ENCODE assay signal across 18 cellular contexts in the genomic region with DNA sequence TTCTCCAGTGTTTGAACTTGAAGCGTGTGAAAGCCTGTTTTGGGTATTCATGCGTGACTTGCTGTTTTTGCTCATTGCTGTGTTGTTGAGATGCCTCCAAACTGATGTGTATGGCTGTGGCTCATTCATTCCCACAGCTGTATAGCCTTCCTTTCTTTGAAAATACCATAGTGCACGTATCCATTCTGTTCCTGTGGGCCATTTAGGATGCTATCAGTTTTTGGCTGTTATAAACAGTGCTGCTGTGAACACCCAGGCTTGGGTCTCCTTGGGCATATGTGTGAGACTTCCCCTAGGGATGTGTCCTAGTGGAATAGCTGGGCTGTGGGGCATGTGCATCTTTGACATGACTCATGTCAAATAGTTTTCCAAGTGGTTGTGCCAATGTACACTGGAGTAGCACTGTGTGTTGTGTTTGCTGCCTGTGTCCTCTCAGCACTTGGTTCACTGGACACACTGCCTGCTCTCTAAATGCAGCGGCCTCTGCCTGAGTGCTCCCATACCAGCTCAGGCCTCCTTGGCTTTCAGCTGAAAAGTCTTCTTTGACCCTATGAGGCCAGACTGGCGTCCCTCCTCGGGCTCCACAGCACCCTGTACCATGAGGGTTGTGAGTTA.
DNase-seq lines count a peak whose midpoint lies in the region; ATAC-seq and TF ChIP-seq lines count a peak whose summit lies in the region.
"Had no signal": no experiment of that assay in that cellular context is flagged by ENCODE, and none has a peak within 500 bp of the region (broad histone marks: within the 10 kb centered on the region; RNA-seq: fewer than 3 reads in every experiment).

No MANE protein-coding gene starts in this region.

- H2AFZ ChIP-seq in mammary epithelial cell (ENCODE audit: low read depth, low read length), result no peak overlapping the region

- intact Hi-C loops in natural killer cell (cut with micrococcal nuclease), result no loop called here
- intact Hi-C loops in mammary epithelial cell (cut with micrococcal nuclease), result no loop called here

- WGBS in mammary epithelial cell (ENCODE audit: low coverage, missing lambda C conversion rate), result 71% methylated on average over 6 of the region's 6 CpGs

- DNase-seq in natural killer cell treated with Interleukin-12 subunit alpha and Interleukin-12 subunit beta and Interleukin-15 and Interleukin-18, amount 100 ng/mL, for 72 hours (ENCODE audit: low spot score), result peak; percentile 23
- DNase-seq in natural killer cell, result no peak
- DNase-seq in mammary epithelial cell, result peak; percentile 8
- DNase-seq in islet precursor cell, result peak; percentile 43
- DNase-seq in NCI-H1436 treated with DMSO at 0.1 percent for 48 hours (lab: John Stamatoyannopoulos, UW), result no peak
- no peak for DNase-seq in NCI-H774 (lab: John Stamatoyannopoulos, UW)
- no peak for DNase-seq in stimulated activated CD8-positive, alpha-beta memory T cell treated with anti-CD3 and anti-CD28 coated beads, Interleukin-4, amount 100 ng/mL, for 48 hours
- DNase-seq: activated CD4-positive, alpha-beta T cell treated with anti-CD3 and anti-CD28 coated beads, Interleukin-2, amount 50 U/mL, for 4 hours; activated effector memory CD4-positive, alpha-beta T cell treated with Interleukin-2 at 50 U/mL for 16 hours; left lung; NCI-H1417 treated with DMSO at 0.1 percent for 48 hours; right lobe of liver; SK-N-SH; stimulated activated naive B cell treated with anti-CD40 and anti-IgM and Interleukin-4, amounts not matched to agents 10 μg/mL and 1 μg/mL and 100 μg/mL, for 72 hours; uterus had no signal

- peak in 1 of 2 donors; percentile 5 for ATAC-seq in natural killer cell treated with Interleukin-12 subunit alpha and Interleukin-12 subunit beta and Interleukin-15 and Interleukin-18, amount 100 ng/mL, for 72 hours
- ATAC-seq in natural killer cell, result no peak
- ATAC-seq in HG03280 (IDR thresholded peaks at IDR 0.05; ENCODE audit: unreplicated experiment), result no peak
- ATAC-seq: left lung; stimulated activated naive B cell treated with anti-CD40 and anti-IgM and Interleukin-4, amounts not matched to agents 10 μg/mL and 1 μg/mL and 100 μg/mL, for 72 hours had no signal

- no peaks in the 10 kb centered on the region for H3K36me3 Mint-ChIP-seq in natural killer cell treated with Interleukin-12 subunit alpha and Interleukin-12 subunit beta and Interleukin-15 and Interleukin-18, amount 100 ng/mL, for 72 hours
- no peaks in the 10 kb centered on the region for H3K36me3 Mint-ChIP-seq in natural killer cell

- TF ChIP-seq CTCF in natural killer cell (IDR thresholded peaks at IDR 0.05) (no peak), mammary epithelial cell (conservative IDR thresholded peaks at IDR 0.05 in 1 of 2, IDR thresholded peaks at IDR 0.05 in 1 of 2; ENCODE audit: extremely low read depth in 1 of 2, insufficient read depth in 1 of 2, low read depth in 1 of 2, low read length in 2 of 2) (no peak)

- H3K27me3 ChIP-seq in mammary epithelial cell (ENCODE audit: insufficient read depth, low read length), result peaks cover 4% of the 10 kb centered on the region
- H3K27me3 ChIP-seq: ascending aorta, left lung, right lobe of liver had no signal

- dilution Hi-C loops in mammary epithelial cell (cut with HindIII; ENCODE audit: low sequenced_read_pairs), result no loop called here

- H3K79me2 ChIP-seq in mammary epithelial cell (ENCODE audit: insufficient read depth, low read length), result no peaks in the 10 kb centered on the region

- no peak overlapping the region for H3K9ac ChIP-seq in mammary epithelial cell (ENCODE audit: insufficient read depth, low read length)
- H3K9ac ChIP-seq: SK-N-SH had no signal

- H3K4me3 ChIP-seq in mammary epithelial cell (replicated peaks in 1 of 3; ENCODE audit: insufficient read depth in 1 of 3, low read depth in 2 of 3, low read length in 3 of 3), result no peak overlapping the region
- H3K4me3 ChIP-seq: ascending aorta, left lung, right lobe of liver, uterus had no signal

- CTCF ChIA-PET in mammary epithelial cell (lab: Charles Lee; ENCODE audit: low non-redundant PET), result no interaction called here

- no peaks in the 10 kb centered on the region for H3K9me3 Mint-ChIP-seq in natural killer cell treated with Interleukin-12 subunit alpha and Interleukin-12 subunit beta and Interleukin-15 and Interleukin-18, amount 100 ng/mL, for 72 hours
- no peaks in the 10 kb centered on the region for H3K9me3 Mint-ChIP-seq in natural killer cell
- H3K9me3 Mint-ChIP-seq: stimulated activated naive B cell treated with anti-CD40 and anti-IgM and Interleukin-4, amounts not matched to agents 10 μg/mL and 1 μg/mL and 100 μg/mL, for 72 hours had no signal

- BruUV-seq in mammary epithelial cell (replicated peaks; lab: Mats Ljungman, UMichigan), result no TSS peak

- no peak overlapping the region for H3K27ac Mint-ChIP-seq in natural killer cell treated with Interleukin-12 subunit alpha and Interleukin-12 subunit beta and Interleukin-15 and Interleukin-18, amount 100 ng/mL, for 72 hours
- no peak overlapping the region for H3K27ac Mint-ChIP-seq in natural killer cell
- H3K27ac Mint-ChIP-seq: nephron; stimulated activated naive B cell treated with anti-CD40 and anti-IgM and Interleukin-4, amounts not matched to agents 10 μg/mL and 1 μg/mL and 100 μg/mL, for 72 hours had no signal

- H4K20me1 ChIP-seq in mammary epithelial cell (ENCODE audit: insufficient read depth, low read length), result no peaks in the 10 kb centered on the region

- H3K4me1 Mint-ChIP-seq in natural killer cell treated with Interleukin-12 subunit alpha and Interleukin-12 subunit beta and Interleukin-15 and Interleukin-18, amount 100 ng/mL, for 72 hours (ENCODE audit: low read depth in 2 of 2), result no peaks in the 10 kb centered on the region
- H3K4me1 Mint-ChIP-seq in natural killer cell, result no peaks in the 10 kb centered on the region

- H3K4me1 ChIP-seq in mammary epithelial cell (ENCODE audit: insufficient read depth, low read length), result no peaks in the 10 kb centered on the region
- H3K4me1 ChIP-seq: ascending aorta, left lung, right lobe of liver, uterus had no signal

- no peaks in the 10 kb centered on the region for H3K9me3 ChIP-seq in mammary epithelial cell (replicated peaks; ENCODE audit: insufficient read depth, low read length)
- H3K9me3 ChIP-seq: ascending aorta, left lung, right lobe of liver, SK-N-SH, uterus had no signal

- in situ Hi-C loops in mammary epithelial cell (cut with MboI; ENCODE audit: low sequenced_read_pairs in 2 of 2), result no loop called here

- H3K27me3 Mint-ChIP-seq in natural killer cell treated with Interleukin-12 subunit alpha and Interleukin-12 subunit beta and Interleukin-15 and Interleukin-18, amount 100 ng/mL, for 72 hours, result peaks cover 5 to 17% of the 10 kb centered on the region in 2 donors
- H3K27me3 Mint-ChIP-seq in natural killer cell (ENCODE audit: low read depth in 2 of 2), result peaks cover 6 to 24% of the 10 kb centered on the region in 2 donors

- no peak overlapping the region for H3K27ac ChIP-seq in mammary epithelial cell (ENCODE audit: insufficient read depth, low read depth, low read length)
- H3K27ac ChIP-seq: ascending aorta, right lobe of liver, uterus had no signal

- H3K36me3 ChIP-seq in mammary epithelial cell (ENCODE audit: insufficient read depth, low read length), result no peaks in the 10 kb centered on the region
- H3K36me3 ChIP-seq: ascending aorta, left lung, right lobe of liver, uterus had no signal

- H3K4me2 ChIP-seq in mammary epithelial cell (ENCODE audit: insufficient read depth, low read depth, low read length), result no peak overlapping the region
- H3K4me2 ChIP-seq: SK-N-SH had no signal

- H3K4me3 Mint-ChIP-seq in natural killer cell treated with Interleukin-12 subunit alpha and Interleukin-12 subunit beta and Interleukin-15 and Interleukin-18, amount 100 ng/mL, for 72 hours, result no peak overlapping the region
- H3K4me3 Mint-ChIP-seq in natural killer cell, result no peak overlapping the region
- H3K4me3 Mint-ChIP-seq: nephron; stimulated activated naive B cell treated with anti-CD40 and anti-IgM and Interleukin-4, amounts not matched to agents 10 μg/mL and 1 μg/mL and 100 μg/mL, for 72 hours had no signal

Comparison
In these comparisons a context has a peak if more than half of its experiments do, and no peak if none do; other contexts are left out.
1. DNase-seq: peak in natural killer cell treated with Interleukin-12 subunit alpha and Interleukin-12 subunit beta and Interleukin-15 and Interleukin-18, amount 100 ng/mL, for 72 hours (single experiment), mammary epithelial cell (single experiment) and islet precursor cell (single experiment); none in natural killer cell (single experiment), NCI-H1436 treated with DMSO at 0.1 percent for 48 hours (single experiment), NCI-H774 (single experiment) and stimulated activated CD8-positive, alpha-beta memory T cell treated with anti-CD3 and anti-CD28 coated beads, Interleukin-4, amount 100 ng/mL, for 48 hours (single experiment).